Comparison of ENCODE assay signal across 8 cellular contexts in genomic region chr15:42650208-42651066, GRCh38.
DNase-seq lines count a peak whose midpoint lies in the region; ATAC-seq, FAIRE-seq and TF ChIP-seq lines count a peak whose summit lies in the region.

No MANE protein-coding gene starts in this region.

- H3K27me3 Mint-ChIP-seq in astrocyte (ENCODE audit: low read depth, unreplicated experiment) = no peaks in the 10 kb centered on the region

- H2AFZ ChIP-seq in astrocyte (ENCODE audit: low read depth, low read length) = peak overlapping the region; percentile 2

- WGBS in small intestine, 3 donors = 52 to 57% (median 55%) methylated on average over 5 of the region's 5 CpGs

- H3K9me3 ChIP-seq in astrocyte (ENCODE audit: insufficient read depth, low read depth, low read length) (no peaks in the 10 kb centered on the region), small intestine (ENCODE audit: control insufficient read depth, low read depth) (no peaks in the 10 kb centered on the region)

- no peaks in the 10 kb centered on the region for H3K27me3 ChIP-seq in astrocyte (ENCODE audit: insufficient read depth, low read length)
- H3K27me3 ChIP-seq in small intestine (ENCODE audit: control insufficient read depth in 2 of 2, insufficient read depth in 2 of 2, low read length in 2 of 2) = no peaks in the 10 kb centered on the region

- H3K4me3 Mint-ChIP-seq in astrocyte (ENCODE audit: unreplicated experiment) = no peak overlapping the region

- H3K4me1 Mint-ChIP-seq in astrocyte (ENCODE audit: low read depth, unreplicated experiment) = no peaks in the 10 kb centered on the region

- H3K4me3 ChIP-seq in astrocyte (ENCODE audit: insufficient read depth, low read depth, low read length) (no peak overlapping the region), small intestine (ENCODE audit: low read depth in 1 of 2, low read length in 2 of 2) (no peak overlapping the region)

- no peak overlapping the region for H3K9ac ChIP-seq in astrocyte (ENCODE audit: low read length)

- no peaks in the 10 kb centered on the region for H4K20me1 ChIP-seq in astrocyte (ENCODE audit: insufficient read depth, low read length)

- no peaks in the 10 kb centered on the region for H3K36me3 Mint-ChIP-seq in astrocyte (ENCODE audit: low read depth, unreplicated experiment)

- no peak overlapping the region for H3K27ac ChIP-seq in astrocyte (ENCODE audit: low read depth, low read length)
- H3K27ac ChIP-seq in small intestine (ENCODE audit: low read depth in 1 of 2, low read length in 1 of 2) = no peak overlapping the region

- H3K36me3 ChIP-seq in astrocyte (ENCODE audit: insufficient read depth, low read length) = no peaks in the 10 kb centered on the region
- no peaks in the 10 kb centered on the region for H3K36me3 ChIP-seq in small intestine (ENCODE audit: control insufficient read depth in 2 of 2, insufficient read depth in 2 of 2, low read length in 2 of 2)

- no peaks in the 10 kb centered on the region for H3K9me3 Mint-ChIP-seq in astrocyte (ENCODE audit: unreplicated experiment)

- TF ChIP-seq CTCF in D721Med (IDR thresholded peaks at IDR 0.05; ENCODE audit: insufficient read depth, missing control alignments) (peak; percentile 75), astrocyte (IDR thresholded peaks at IDR 0.05; ENCODE audit: insufficient read depth, low read depth, low read length) (peak; percentile 88)

- DNase-seq in D721Med (ENCODE audit: insufficient read length, low spot score) (no peak), H4 (ENCODE audit: low spot score) (peak; percentile 77), NCI-H146 (lab: John Stamatoyannopoulos, UW) (peak; percentile 42), T follicular helper cell (ENCODE audit: low read depth) (peak; percentile 9), astrocyte (ENCODE audit: low read depth) (peak; percentile 67), hippocampal formation (lab: John Stamatoyannopoulos, UW) (peak; percentile 68 to 71), small intestine (peak; percentile 76)

- H3K4me1 ChIP-seq in astrocyte (ENCODE audit: insufficient read depth, low read length) = no peaks in the 10 kb centered on the region
- no peaks in the 10 kb centered on the region for H3K4me1 ChIP-seq in small intestine (ENCODE audit: control insufficient read depth in 2 of 2, insufficient read depth in 1 of 2, low read depth in 1 of 2, low read length in 1 of 2)

- no peak for ATAC-seq in GM21529 (IDR thresholded peaks at IDR 0.05; ENCODE audit: unreplicated experiment)

- H3K79me2 ChIP-seq in astrocyte (ENCODE audit: insufficient read depth, low read length) = no peaks in the 10 kb centered on the region

- no peak overlapping the region for H3K27ac Mint-ChIP-seq in astrocyte (ENCODE audit: unreplicated experiment)

- no peak overlapping the region for H3K4me2 ChIP-seq in astrocyte (ENCODE audit: low read length)

- FAIRE-seq in D721Med (lab: Jason Lieb, UNC) (peak; percentile 44), astrocyte (lab: Jason Lieb, UNC) (peak; percentile 76), small intestine (lab: Jason Lieb, UNC) (no peak)
